14 cellular contexts compared by ENCODE assay signal in genomic region chr4:152459326-152459725, GRCh38.
DNase-seq lines count a peak whose midpoint lies in the region; ATAC-seq and FAIRE-seq lines count a peak whose summit lies in the region.
"Had no signal": no experiment of that assay in that cellular context is flagged by ENCODE, and none has a peak within 500 bp of the region (broad histone marks: within the 10 kb centered on the region; RNA-seq: fewer than 3 reads in every experiment).

No MANE protein-coding gene starts in this region.

- H3K4me1 Mint-ChIP-seq in activated naive CD4-positive, alpha-beta T cell treated with anti-CD3 and anti-CD28 coated beads, Interleukin-2, amount 50 U/mL, for 24 hours, result peaks cover 76% of the 10 kb centered on the region
- peaks cover 69% of the 10 kb centered on the region for H3K4me1 Mint-ChIP-seq in activated naive CD8-positive, alpha-beta T cell (ENCODE audit: low read depth)
- H3K4me1 Mint-ChIP-seq in stimulated activated naive CD8-positive, alpha-beta T cell treated with anti-CD3 and anti-CD28 coated beads, Interleukin-15, amount 100 ng/mL, for 72 hours, result peaks cover 78% of the 10 kb centered on the region

- no peak for DNase-seq in activated naive CD4-positive, alpha-beta T cell treated with Interleukin-2 at 50 U/mL for 16 hours
- peak in 1 of 2 donors; percentile 12 for DNase-seq in stimulated activated naive CD8-positive, alpha-beta T cell treated with anti-CD3 and anti-CD28 coated beads, Interleukin-15, amount 100 ng/mL, for 72 hours
- DNase-seq in HTR-8/SVneo (ENCODE audit: insufficient read length, low spot score), result no peak
- no peak for DNase-seq in NCI-H526 (lab: John Stamatoyannopoulos, UW)
- no peak for DNase-seq in kidney glomerular epithelial cell (lab: John Stamatoyannopoulos, UW)
- DNase-seq: activated CD8-positive, alpha-beta memory T cell treated with anti-CD3 and anti-CD28 coated beads, Interleukin-2, amount 50 U/mL, for 4 hours; dorsolateral prefrontal cortex; HCEC 1CT; NCI-H1694 treated with DMSO at 0.1 percent for 48 hours; NCI-H526 treated with DMSO at 0.1 percent for 48 hours; upper lobe of right lung had no signal

- ATAC-seq in HG03175 (IDR thresholded peaks at IDR 0.05; ENCODE audit: unreplicated experiment), result peak; percentile 17
- peak; percentile 91 for ATAC-seq in stimulated activated naive CD8-positive, alpha-beta T cell treated with anti-CD3 and anti-CD28 coated beads, Interleukin-15, amount 100 ng/mL, for 72 hours

- H3K36me3 Mint-ChIP-seq in activated naive CD4-positive, alpha-beta T cell treated with anti-CD3 and anti-CD28 coated beads, Interleukin-2, amount 50 U/mL, for 24 hours, result peaks cover 10% of the 10 kb centered on the region
- H3K36me3 Mint-ChIP-seq in activated naive CD8-positive, alpha-beta T cell, result peaks cover 6% of the 10 kb centered on the region

- H3K27me3 Mint-ChIP-seq in activated naive CD4-positive, alpha-beta T cell treated with anti-CD3 and anti-CD28 coated beads, Interleukin-2, amount 50 U/mL, for 24 hours, result no peaks in the 10 kb centered on the region
- H3K27me3 Mint-ChIP-seq in activated naive CD8-positive, alpha-beta T cell, result no peaks in the 10 kb centered on the region
- no peaks in the 10 kb centered on the region for H3K27me3 Mint-ChIP-seq in stimulated activated naive CD8-positive, alpha-beta T cell treated with anti-CD3 and anti-CD28 coated beads, Interleukin-15, amount 100 ng/mL, for 72 hours

- H3K27ac Mint-ChIP-seq in activated naive CD4-positive, alpha-beta T cell treated with anti-CD3 and anti-CD28 coated beads, Interleukin-2, amount 50 U/mL, for 24 hours, result peak overlapping the region; percentile 0
- peak overlapping the region; percentile 74 for H3K27ac Mint-ChIP-seq in activated naive CD8-positive, alpha-beta T cell
- H3K27ac Mint-ChIP-seq in stimulated activated naive CD8-positive, alpha-beta T cell treated with anti-CD3 and anti-CD28 coated beads, Interleukin-15, amount 100 ng/mL, for 72 hours, result peak overlapping the region; percentile 86 to 95

- FAIRE-seq in HTR-8/SVneo (lab: Jason Lieb, UNC), result no peak

- H3K9me3 Mint-ChIP-seq in activated naive CD4-positive, alpha-beta T cell treated with anti-CD3 and anti-CD28 coated beads, Interleukin-2, amount 50 U/mL, for 24 hours, result no peaks in the 10 kb centered on the region
- H3K9me3 Mint-ChIP-seq in activated naive CD8-positive, alpha-beta T cell (ENCODE audit: low read depth), result no peaks in the 10 kb centered on the region
- no peaks in the 10 kb centered on the region for H3K9me3 Mint-ChIP-seq in stimulated activated naive CD8-positive, alpha-beta T cell treated with anti-CD3 and anti-CD28 coated beads, Interleukin-15, amount 100 ng/mL, for 72 hours

- no peak overlapping the region for H3K4me3 Mint-ChIP-seq in activated naive CD4-positive, alpha-beta T cell treated with anti-CD3 and anti-CD28 coated beads, Interleukin-2, amount 50 U/mL, for 24 hours
- no peak overlapping the region for H3K4me3 Mint-ChIP-seq in activated naive CD8-positive, alpha-beta T cell
- peak overlapping the region; percentile 61 to 65 for H3K4me3 Mint-ChIP-seq in stimulated activated naive CD8-positive, alpha-beta T cell treated with anti-CD3 and anti-CD28 coated beads, Interleukin-15, amount 100 ng/mL, for 72 hours

Comparison
In these comparisons a context has a peak if more than half of its experiments do, and no peak if none do; other contexts are left out.
1. H3K27ac Mint-ChIP-seq: peak in every context shown above with its lines; median percentile 90 in stimulated activated naive CD8-positive, alpha-beta T cell treated with anti-CD3 and anti-CD28 coated beads, Interleukin-15, amount 100 ng/mL, for 72 hours; 74 in activated naive CD8-positive, alpha-beta T cell; 0 in activated naive CD4-positive, alpha-beta T cell treated with anti-CD3 and anti-CD28 coated beads, Interleukin-2, amount 50 U/mL, for 24 hours.
2. H3K4me3 Mint-ChIP-seq: peak in stimulated activated naive CD8-positive, alpha-beta T cell treated with anti-CD3 and anti-CD28 coated beads, Interleukin-15, amount 100 ng/mL, for 72 hours (2 of 2); none in activated naive CD4-positive, alpha-beta T cell treated with anti-CD3 and anti-CD28 coated beads, Interleukin-2, amount 50 U/mL, for 24 hours (single experiment) and activated naive CD8-positive, alpha-beta T cell (single experiment).